Comparison of ENCODE assay signal across 1 cellular context in genomic region chr17:63568563-63568962, GRCh38.
TF ChIP-seq lines count a peak whose summit lies in the region.

No MANE protein-coding gene starts in this region.

TF ChIP-seq in WTC11, 78 proteins besides CTCF, POLR2A, EP300 and RAD21 (continued from another document):
- no peak for TF ChIP-seq STAT6 (CRISPR knock-in tag; conservative IDR thresholded peaks at IDR 0.05; ENCODE audit: low read depth)
- no peak for TF ChIP-seq ZNF671 (CRISPR knock-in tag; IDR thresholded peaks at IDR 0.05)
- no peak for TF ChIP-seq CREM (CRISPR knock-in tag; IDR thresholded peaks at IDR 0.05)
- TF ChIP-seq ARID4B (CRISPR knock-in tag; IDR thresholded peaks at IDR 0.05; ENCODE audit: borderline replicate concordance): no peak
- TF ChIP-seq ZNF416 (CRISPR knock-in tag; IDR thresholded peaks at IDR 0.05): no peak
- no peak for TF ChIP-seq ATF3 (CRISPR knock-in tag; conservative IDR thresholded peaks at IDR 0.05)
- TF ChIP-seq TEAD4 (CRISPR knock-in tag; IDR thresholded peaks at IDR 0.05): no peak
- TF ChIP-seq USF1 (CRISPR knock-in tag; IDR thresholded peaks at IDR 0.05): no peak
- TF ChIP-seq ZNF317 (CRISPR knock-in tag; IDR thresholded peaks at IDR 0.05; ENCODE audit: borderline replicate concordance, low read depth): no peak
- no peak for TF ChIP-seq E2F1 (CRISPR knock-in tag; IDR thresholded peaks at IDR 0.05)
- TF ChIP-seq EMX1 (CRISPR knock-in tag; IDR thresholded peaks at IDR 0.05): no peak
- no peak for TF ChIP-seq FOXP1 (CRISPR knock-in tag; IDR thresholded peaks at IDR 0.05; ENCODE audit: borderline replicate concordance)
- TF ChIP-seq CDX4 (CRISPR knock-in tag; IDR thresholded peaks at IDR 0.05; ENCODE audit: borderline replicate concordance): no peak
- TF ChIP-seq ZNF138 (CRISPR knock-in tag; conservative IDR thresholded peaks at IDR 0.05): no peak
